In the genomic region with DNA sequence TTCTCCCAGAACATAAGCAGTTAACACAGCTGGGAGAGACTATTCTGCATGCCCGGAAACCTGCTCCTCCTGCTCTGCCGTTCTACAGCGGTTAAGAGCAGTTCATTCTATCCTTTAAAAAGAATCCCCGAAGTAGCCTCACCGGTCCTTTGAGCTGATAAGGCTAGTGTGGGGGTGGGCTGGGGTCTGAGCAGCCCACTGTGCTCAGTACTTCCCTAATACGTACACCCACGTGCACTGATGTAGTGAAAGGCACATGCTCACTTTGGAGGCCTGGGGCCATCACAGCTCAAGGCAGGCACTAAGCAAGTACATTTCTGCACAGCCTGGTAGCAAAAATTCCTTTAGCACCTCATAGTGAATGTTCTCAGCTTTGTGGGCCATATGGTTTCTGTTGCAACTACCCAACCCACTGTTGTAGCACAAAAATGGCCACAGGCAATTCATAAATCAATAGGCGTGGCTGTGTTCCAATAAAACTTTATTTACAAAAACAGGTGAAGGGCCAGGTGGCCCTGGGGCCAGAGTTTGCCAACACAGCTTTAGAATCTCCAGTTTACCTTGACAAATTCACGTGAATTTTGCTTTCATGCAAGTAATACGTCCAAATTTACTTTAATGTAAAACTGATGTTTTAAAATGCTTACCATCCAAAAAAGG, we compare ENCODE assay signal across 22 cellular contexts.
DNase-seq lines count a peak whose midpoint lies in the region; ATAC-seq and TF ChIP-seq lines count a peak whose summit lies in the region.
"Had no signal": no experiment of that assay in that cellular context is flagged by ENCODE, and none has a peak within 500 bp of the region (broad histone marks: within the 10 kb centered on the region; RNA-seq: fewer than 3 reads in every experiment).

No MANE protein-coding gene starts in this region.

- DNase-seq in ELF-1 (ENCODE audit: low read depth, low spot score) (peak; percentile 37), adipocyte (ENCODE audit: low read depth) (no peak), lower lobe of right lung (peak; percentile 24), spleen (peak; percentile 24), NCI-H526 treated with DMSO at 0.1 percent for 48 hours (lab: John Stamatoyannopoulos, UW) (no peak), GM13977 (ENCODE audit: low spot score) (no peak), SJCRH30 (no peak)
- no peak for DNase-seq in effector memory CD4-positive, alpha-beta T cell
- DNase-seq: CD8-positive, alpha-beta T cell; DMS153; GDM1; IMR-90; MV-4-11; NCI-H1105 treated with DMSO at 0.1 percent for 48 hours; NCI-H2029 treated with DMSO at 0.1 percent for 48 hours; NCI-H226; NCI-H510A treated with DMSO at 0.1 percent for 48 hours; NCI-H774; NK-92 treated with Interleukin-12 subunit alpha and Interleukin-12 subunit beta, amount 100 ng/mL, for 24 hours had no signal

- TF ChIP-seq CTCF in lower lobe of right lung (IDR thresholded peaks at IDR 0.05) (no peak), spleen (IDR thresholded peaks at IDR 0.05 in 8 of 11, conservative IDR thresholded peaks at IDR 0.05 in 3 of 11) (no peak), GM13977 (IDR thresholded peaks at IDR 0.05; ENCODE audit: extremely low read depth, insufficient read depth, missing control alignments) (no peak)

- H3K4me3 ChIP-seq in adipocyte (ENCODE audit: low read length) (no peak overlapping the region), lower lobe of right lung (no peak overlapping the region), spleen (no peak overlapping the region), SJCRH30 (no peak overlapping the region)
- H3K4me3 ChIP-seq in effector memory CD4-positive, alpha-beta T cell (ENCODE audit: insufficient read depth, low read depth, low read length, poor library complexity, severe bottlenecking), result no peak overlapping the region
- H3K4me3 ChIP-seq: BLaER1 treated with 17β-estradiol and CSF1 and Interleukin-3, amounts not matched to agents 10 nM and 100 nM; GM23338; HAP-1 had no signal

- H3K27me3 ChIP-seq in adipocyte (replicated peaks; ENCODE audit: control insufficient read depth, insufficient read depth, low read length), result no peaks in the 10 kb centered on the region
- no peaks in the 10 kb centered on the region for H3K27me3 ChIP-seq in lower lobe of right lung (ENCODE audit: low read depth)
- no peaks in the 10 kb centered on the region for H3K27me3 ChIP-seq in spleen (replicated peaks in 1 of 7)
- H3K27me3 ChIP-seq in effector memory CD4-positive, alpha-beta T cell (replicated peaks; ENCODE audit: control insufficient read depth, insufficient read depth, low read length, poor library complexity, severe bottlenecking), result no peaks in the 10 kb centered on the region
- no peaks in the 10 kb centered on the region for H3K27me3 ChIP-seq in SJCRH30
- H3K27me3 ChIP-seq: BLaER1 treated with 17β-estradiol and CSF1 and Interleukin-3, amounts not matched to agents 10 nM and 100 nM had no signal

- H3K4me1 ChIP-seq in adipocyte (ENCODE audit: control insufficient read depth, insufficient read depth, low read length), result peaks cover 24% of the 10 kb centered on the region
- H3K4me1 ChIP-seq in lower lobe of right lung, result no peaks in the 10 kb centered on the region
- H3K4me1 ChIP-seq in spleen, result peaks cover 4 to 22% (median 14%) of the 10 kb centered on the region in 6 donors
- no peaks in the 10 kb centered on the region for H3K4me1 ChIP-seq in effector memory CD4-positive, alpha-beta T cell (ENCODE audit: control insufficient read depth, insufficient read depth, low read length, poor library complexity, severe bottlenecking)
- H3K4me1 ChIP-seq in SJCRH30, result no peaks in the 10 kb centered on the region
- H3K4me1 ChIP-seq: HAP-1 had no signal

- peaks cover 63% of the 10 kb centered on the region for H3K36me3 ChIP-seq in adipocyte (ENCODE audit: control insufficient read depth, insufficient read depth, low read length, severe bottlenecking)
- no peaks in the 10 kb centered on the region for H3K36me3 ChIP-seq in lower lobe of right lung
- peaks cover 0 to 19% (median 0%) of the 10 kb centered on the region in 6 donors for H3K36me3 ChIP-seq in spleen
- H3K36me3 ChIP-seq in effector memory CD4-positive, alpha-beta T cell (ENCODE audit: control insufficient read depth, insufficient read depth, low read length), result no peaks in the 10 kb centered on the region
- H3K36me3 ChIP-seq in SJCRH30, result no peaks in the 10 kb centered on the region
- H3K36me3 ChIP-seq: BLaER1 treated with 17β-estradiol and CSF1 and Interleukin-3, amounts not matched to agents 10 nM and 100 nM; HAP-1 had no signal

- intact Hi-C loops in lower lobe of right lung (cut with DNase I) (no loop called here), spleen (cut with DNase I; ENCODE audit: low total_unique reads) (no loop called here)

- TF ChIP-seq POLR2A in spleen (IDR thresholded peaks at IDR 0.05), result no peak

- H3K9ac ChIP-seq in adipocyte (ENCODE audit: low read length), result peak overlapping the region; percentile 65
- H3K9ac ChIP-seq: BLaER1 treated with 17β-estradiol and CSF1 and Interleukin-3, amounts not matched to agents 10 nM and 100 nM had no signal

- WGBS in spleen, 5 donors, result 86 to 94% (median 89%) methylated on average over 10 of the region's 10 CpGs

- H3K9me3 ChIP-seq in adipocyte (ENCODE audit: control insufficient read depth, low read length) (no peaks in the 10 kb centered on the region), lower lobe of right lung (no peaks in the 10 kb centered on the region), spleen (no peaks in the 10 kb centered on the region), SJCRH30 (replicated peaks) (no peaks in the 10 kb centered on the region)
- no peaks in the 10 kb centered on the region for H3K9me3 ChIP-seq in effector memory CD4-positive, alpha-beta T cell (ENCODE audit: control insufficient read depth, low read length)
- H3K9me3 ChIP-seq: BLaER1 treated with 17β-estradiol and CSF1 and Interleukin-3, amounts not matched to agents 10 nM and 100 nM; HAP-1 had no signal

- H3K27ac ChIP-seq in lower lobe of right lung, result no peak overlapping the region
- no peak overlapping the region for H3K27ac ChIP-seq in spleen
- H3K27ac ChIP-seq in effector memory CD4-positive, alpha-beta T cell (ENCODE audit: insufficient read depth, low read length, poor library complexity, severe bottlenecking), result no peak overlapping the region
- no peak overlapping the region for H3K27ac ChIP-seq in SJCRH30
- H3K27ac ChIP-seq: BLaER1 treated with 17β-estradiol and CSF1 and Interleukin-3, amounts not matched to agents 10 nM and 100 nM had no signal

- ATAC-seq in lower lobe of right lung, result no peak
- ATAC-seq: CD8-positive, alpha-beta T cell; GM23338 had no signal

- in situ Hi-C loops in GM13977 (cut with MboI; ENCODE audit: low pct_unique_long_range_greater_than_20kb, low sequenced_read_pairs, unreplicated experiment), result no loop called here

Comparison
In these comparisons a context has a peak if more than half of its experiments do, and no peak if none do; other contexts are left out.
1. DNase-seq: peak in ELF-1 (single experiment), lower lobe of right lung (single experiment) and spleen (single experiment); none in adipocyte (single experiment), effector memory CD4-positive, alpha-beta T cell (0 of 3), NCI-H526 treated with DMSO at 0.1 percent for 48 hours (single experiment), GM13977 (single experiment) and SJCRH30 (0 of 2).